ENCODE assay signal across 29 cellular contexts in genomic region chr10:68796609-68797008, GRCh38. TPM values are rescaled to one million over a fixed set of nuclear protein-coding genes. Genes with fewer than 3 reads are reported as not detected.
DNase-seq lines count a peak whose midpoint lies in the region; ATAC-seq and TF ChIP-seq lines count a peak whose summit lies in the region.
"Had no signal": no experiment of that assay in that cellular context is flagged by ENCODE, and none has a peak within 500 bp of the region (broad histone marks: within the 10 kb centered on the region; RNA-seq: fewer than 3 reads in every experiment).

No MANE protein-coding gene starts in this region.

- H3K4me3 ChIP-seq in fibroblast of mammary gland (ENCODE audit: control insufficient read depth, low read depth, low read length) (no peak overlapping the region), smooth muscle cell (no peak overlapping the region)
- no peak overlapping the region for H3K4me3 ChIP-seq in naive thymus-derived CD4-positive, alpha-beta T cell (ENCODE audit: low read length)
- H3K4me3 ChIP-seq: ascending aorta, GM23338, heart right ventricle, pancreas, sigmoid colon, thoracic aorta had no signal

- POLR2A ChIA-PET in naive thymus-derived CD4-positive, alpha-beta T cell (lab: Charles Lee), result no interaction called here

- no peak for TF ChIP-seq CTCF in fibroblast of mammary gland (conservative IDR thresholded peaks at IDR 0.05; ENCODE audit: control insufficient read depth, insufficient read depth, low read depth, low read length)
- TF ChIP-seq CTCF in smooth muscle cell (IDR thresholded peaks at IDR 0.05; ENCODE audit: borderline replicate concordance, insufficient read depth, poor library complexity, severe bottlenecking), result no peak

- no peak overlapping the region for H2AFZ ChIP-seq in smooth muscle cell (ENCODE audit: low read depth)
- H2AFZ ChIP-seq: GM23338 had no signal

- no peaks in the 10 kb centered on the region for H3K4me1 Mint-ChIP-seq in naive thymus-derived CD4-positive, alpha-beta T cell
- H3K4me1 Mint-ChIP-seq: activated CD4-positive, alpha-beta T cell treated with anti-CD3 and anti-CD28 coated beads, Interleukin-2, amount 10 ng/mL, durations not matched to agents 7 days and 5 days; activated CD8-positive, alpha-beta memory T cell treated with anti-CD3 and anti-CD28 coated beads, Interleukin-2, amount 10 ng/mL, durations not matched to agents 7 days and 5 days; activated naive CD4-positive, alpha-beta T cell treated with anti-CD3 and anti-CD28 coated beads, Interleukin-2, amount 50 U/mL, for 24 hours; GM23338 had no signal

- H3K4me2 ChIP-seq in smooth muscle cell, result no peak overlapping the region
- H3K4me2 ChIP-seq: GM23338 had no signal

- H3K79me2 ChIP-seq in smooth muscle cell (ENCODE audit: low read depth), result no peaks in the 10 kb centered on the region

- intact Hi-C loops in naive thymus-derived CD4-positive, alpha-beta T cell (cut with micrococcal nuclease), result no loop called here

- no peaks in the 10 kb centered on the region for H3K27me3 Mint-ChIP-seq in naive thymus-derived CD4-positive, alpha-beta T cell
- H3K27me3 Mint-ChIP-seq: activated CD4-positive, alpha-beta T cell treated with anti-CD3 and anti-CD28 coated beads, Interleukin-2, amount 10 ng/mL, durations not matched to agents 7 days and 5 days; activated CD8-positive, alpha-beta memory T cell treated with anti-CD3 and anti-CD28 coated beads, Interleukin-2, amount 10 ng/mL, durations not matched to agents 7 days and 5 days; activated naive CD4-positive, alpha-beta T cell treated with anti-CD3 and anti-CD28 coated beads, Interleukin-2, amount 50 U/mL, for 24 hours; natural killer cell treated with Interleukin-12 subunit alpha and Interleukin-12 subunit beta and Interleukin-15 and Interleukin-18, amount 100 ng/mL, for 72 hours had no signal

- no peak overlapping the region for H3K4me3 Mint-ChIP-seq in naive thymus-derived CD4-positive, alpha-beta T cell
- H3K4me3 Mint-ChIP-seq: activated CD4-positive, alpha-beta T cell treated with anti-CD3 and anti-CD28 coated beads, Interleukin-2, amount 10 ng/mL, durations not matched to agents 7 days and 5 days; activated CD8-positive, alpha-beta memory T cell treated with anti-CD3 and anti-CD28 coated beads, Interleukin-2, amount 10 ng/mL, durations not matched to agents 7 days and 5 days; activated naive CD4-positive, alpha-beta T cell treated with anti-CD3 and anti-CD28 coated beads, Interleukin-2, amount 50 U/mL, for 24 hours; GM23338; natural killer cell treated with Interleukin-12 subunit alpha and Interleukin-12 subunit beta and Interleukin-15 and Interleukin-18, amount 100 ng/mL, for 72 hours had no signal

- H3K4me1 ChIP-seq in smooth muscle cell (ENCODE audit: low read depth), result no peaks in the 10 kb centered on the region
- H3K4me1 ChIP-seq in naive thymus-derived CD4-positive, alpha-beta T cell (ENCODE audit: control insufficient read depth in 2 of 2, insufficient read depth in 2 of 2, low read length in 2 of 2), result no peaks in the 10 kb centered on the region
- H3K4me1 ChIP-seq: ascending aorta, heart right ventricle, pancreas, sigmoid colon had no signal

- no peaks in the 10 kb centered on the region for H3K27me3 ChIP-seq in smooth muscle cell (ENCODE audit: low read depth)
- H3K27me3 ChIP-seq in naive thymus-derived CD4-positive, alpha-beta T cell (ENCODE audit: control insufficient read depth in 2 of 2, insufficient read depth in 2 of 2, low read length in 2 of 2), result no peaks in the 10 kb centered on the region
- H3K27me3 ChIP-seq: ascending aorta, heart right ventricle, pancreas, sigmoid colon had no signal

- CTCF ChIA-PET in naive thymus-derived CD4-positive, alpha-beta T cell (lab: Charles Lee), result interaction anchor here (0.6 kb wide), 1 partner anchor 641 kb away, joined by 4 read pairs; no protein-coding TSS in a partner anchor

- no peak overlapping the region for H3K9ac ChIP-seq in smooth muscle cell (ENCODE audit: low read depth)

- H4K20me1 ChIP-seq in smooth muscle cell (ENCODE audit: low read depth), result no peaks in the 10 kb centered on the region

- peak overlapping the region; percentile 4 for H3K27ac ChIP-seq in smooth muscle cell (ENCODE audit: low read depth)
- H3K27ac ChIP-seq in naive thymus-derived CD4-positive, alpha-beta T cell (ENCODE audit: low read depth, low read length), result no peak overlapping the region
- H3K27ac ChIP-seq: ascending aorta, heart right ventricle, pancreas, sigmoid colon, thoracic aorta, VCaP had no signal

- H3F3A ChIP-seq in smooth muscle cell (ENCODE audit: low read depth), result peaks cover 8% of the 10 kb centered on the region

- peaks cover 0 to 1% (median 0%) of the 10 kb centered on the region in 11 donors for H3K9me3 Mint-ChIP-seq in naive thymus-derived CD4-positive, alpha-beta T cell
- H3K9me3 Mint-ChIP-seq: activated CD4-positive, alpha-beta T cell treated with anti-CD3 and anti-CD28 coated beads, Interleukin-2, amount 10 ng/mL, durations not matched to agents 7 days and 5 days; activated naive CD4-positive, alpha-beta T cell treated with anti-CD3 and anti-CD28 coated beads, Interleukin-2, amount 50 U/mL, for 24 hours; GM23338; natural killer cell treated with Interleukin-12 subunit alpha and Interleukin-12 subunit beta and Interleukin-15 and Interleukin-18, amount 100 ng/mL, for 72 hours had no signal

- H3K36me3 ChIP-seq in smooth muscle cell (ENCODE audit: low read depth), result no peaks in the 10 kb centered on the region
- peaks cover 0 to 31% (median 0%) of the 10 kb centered on the region in 3 experiments for H3K36me3 ChIP-seq in naive thymus-derived CD4-positive, alpha-beta T cell (ENCODE audit: control insufficient read depth in 2 of 3, insufficient read depth in 3 of 3, low read length in 3 of 3)
- H3K36me3 ChIP-seq: pancreas had no signal

- ATAC-seq in SK-N-SH treated with all-trans-retinoic acid at 6 μM for 48 hours (peak; percentile 50), HG03565 (IDR thresholded peaks at IDR 0.05; ENCODE audit: unreplicated experiment) (no peak), GM21576 (IDR thresholded peaks at IDR 0.05; ENCODE audit: unreplicated experiment) (no peak)
- ATAC-seq in naive thymus-derived CD4-positive, alpha-beta T cell, result no peak
- ATAC-seq: activated CD8-positive, alpha-beta memory T cell treated with anti-CD3 and anti-CD28 coated beads, Interleukin-2, amount 10 ng/mL, durations not matched to agents 7 days and 5 days; GM23338; heart right ventricle; left lobe of liver; natural killer cell treated with Interleukin-12 subunit alpha and Interleukin-12 subunit beta and Interleukin-15 and Interleukin-18, amount 100 ng/mL, for 72 hours; pancreas had no signal

- peaks cover 0 to 11% (median 5%) of the 10 kb centered on the region in 5 donors for H3K36me3 Mint-ChIP-seq in naive thymus-derived CD4-positive, alpha-beta T cell

- 73% methylated on average over 3 of the region's 3 CpGs for WGBS in smooth muscle cell (ENCODE audit: low lambda C conversion rate)

- no peaks in the 10 kb centered on the region for H3K9me3 ChIP-seq in smooth muscle cell (replicated peaks; ENCODE audit: low read depth)
- H3K9me3 ChIP-seq in naive thymus-derived CD4-positive, alpha-beta T cell (ENCODE audit: control insufficient read depth in 2 of 3, low read length in 3 of 3), result no peaks in the 10 kb centered on the region
- H3K9me3 ChIP-seq: ascending aorta, heart right ventricle, pancreas, sigmoid colon, thoracic aorta had no signal

- peak overlapping the region in 2 of 9 donors; percentile 36 to 37 for H3K27ac Mint-ChIP-seq in naive thymus-derived CD4-positive, alpha-beta T cell
- H3K27ac Mint-ChIP-seq: activated CD4-positive, alpha-beta T cell treated with anti-CD3 and anti-CD28 coated beads, Interleukin-2, amount 10 ng/mL, durations not matched to agents 7 days and 5 days; activated CD8-positive, alpha-beta memory T cell treated with anti-CD3 and anti-CD28 coated beads, Interleukin-2, amount 10 ng/mL, durations not matched to agents 7 days and 5 days; activated naive CD4-positive, alpha-beta T cell treated with anti-CD3 and anti-CD28 coated beads, Interleukin-2, amount 50 U/mL, for 24 hours; GM23338; natural killer cell treated with Interleukin-12 subunit alpha and Interleukin-12 subunit beta and Interleukin-15 and Interleukin-18, amount 100 ng/mL, for 72 hours had no signal

- DNase-seq in GM04503 (ENCODE audit: low read depth), result peak; percentile 21
- DNase-seq in fibroblast of mammary gland (ENCODE audit: low read depth), result peak; percentile 63
- DNase-seq in smooth muscle cell (lab: John Stamatoyannopoulos, UW; ENCODE audit: unreplicated experiment), result no peak
- no peak for DNase-seq in naive thymus-derived CD4-positive, alpha-beta T cell
- DNase-seq: activated CD4-positive, alpha-beta T cell treated with anti-CD3 and anti-CD28 coated beads, Interleukin-2, amount 10 ng/mL, durations not matched to agents 7 days and 5 days; activated CD8-positive, alpha-beta memory T cell treated with anti-CD3 and anti-CD28 coated beads, Interleukin-2, amount 10 ng/mL, durations not matched to agents 7 days and 5 days; AML-193; DMS79; effector CD4-positive, alpha-beta T cell; heart right ventricle; Kasumi-1; midbrain; NCI-H1048; NCI-H2029; NCI-H2227 treated with DMSO at 0.1 percent for 48 hours; NCI-H82; OCI-M1; pancreas; sigmoid colon had no signal

TF ChIP-seq in SK-N-SH treated with all-trans-retinoic acid at 6 μM for 48 hours, 23 proteins besides CTCF, POLR2A, EP300 and RAD21:
- TF ChIP-seq GLIS3 (CRISPR knock-in tag; IDR thresholded peaks at IDR 0.05) (no peak), ISL1 (CRISPR knock-in tag; IDR thresholded peaks at IDR 0.05) (peak; percentile 27; the same call in 1 of the 2 replicates)

RNA-seq across cellular contexts. Expression of gene STOX1, which starts 30.7 kb away (rescaled TPM):
- 0.22 TPM in 1 of 2 replicates, not detected in the other for total RNA-seq in smooth muscle cell
- 0.63 TPM in 1 of 2 replicates, not detected in the other for polyA plus RNA-seq in smooth muscle cell
- total RNA-seq in naive thymus-derived CD4-positive, alpha-beta T cell, result 1 to 10 TPM in 2 of 5 experiments, under 1 TPM in 3; 0.29 to 1.2 (median 0.79) TPM
- polyA plus RNA-seq in naive thymus-derived CD4-positive, alpha-beta T cell, result 1 to 10 TPM in 1 of 2 donors, under 1 TPM in 1; 0.76 to 1.4 TPM

Comparison
In these comparisons a context has a peak if more than half of its experiments do, and no peak if none do; other contexts are left out.
1. DNase-seq: peak in GM04503 (single experiment) and fibroblast of mammary gland (single experiment); none in smooth muscle cell (single experiment) and naive thymus-derived CD4-positive, alpha-beta T cell (0 of 9).